In genomic region chr20:50769551-50770085, GRCh38 we compare ENCODE assay signal across 7 cellular contexts. TPM values are rescaled to one million over a fixed set of nuclear protein-coding genes. Genes with fewer than 3 reads are reported as not detected.
A peak's percentile ranks its signal among the peaks of the same experiment; 100 is the strongest.
DNase-seq lines count a peak whose midpoint lies in the region; ATAC-seq and TF ChIP-seq lines count a peak whose summit lies in the region.
"Not testable (repeated sequence)": the region's sequence is repeated elsewhere in the genome, so short reads cannot be mapped to it uniquely, and the experiment has no call there.

No MANE protein-coding gene starts in this region.

- WGBS in H9 (ENCODE audit: extremely low coverage, insufficient read length, low lambda C conversion rate), result no CpG with 5 or more reads among the region's 12 CpGs
- 93 to 94% methylated on average over 4 to 7 of the region's 12 CpGs for WGBS in endodermal cell (ENCODE audit: insufficient coverage in 1 of 2, insufficient read length in 1 of 2), 2 experiments

- H4K20me1 ChIP-seq in H9 (ENCODE audit: control insufficient read depth, insufficient read depth, insufficient read length), result not testable (repeated sequence)

- H3K79me2 ChIP-seq in H9 (ENCODE audit: insufficient read depth, low read length), result not testable (repeated sequence)

- not testable (repeated sequence) for H3K27me3 Mint-ChIP-seq in H9 (ENCODE audit: low read depth); endodermal cell (ENCODE audit: insufficient read depth)

- not testable (repeated sequence) for H3K27me3 ChIP-seq in H9 (ENCODE audit: insufficient read depth, low read length); Panc1 (ENCODE audit: control insufficient read depth, insufficient read depth, low read length); endodermal cell (ENCODE audit: control insufficient read depth, insufficient read depth, low read length, poor library complexity, severe bottlenecking); upper lobe of right lung

- not testable (repeated sequence) for H4K5ac ChIP-seq in H9 (ENCODE audit: insufficient read length, low read depth, low read length)

- H2BK12ac ChIP-seq in H9 (ENCODE audit: insufficient read length, low read depth, low read length), result not testable (repeated sequence)

- not testable (repeated sequence) for H3K4me3 ChIP-seq in Panc1 (ENCODE audit: low read depth in 2 of 2, low read length in 2 of 2); endodermal cell (ENCODE audit: low read length); upper lobe of right lung

- ATAC-seq in Panc1 (peak; percentile 11; the same call in 1 of the 2 replicates), left ventricle myocardium superior (peak; percentile 41), upper lobe of right lung (peak; percentile 15)
- ATAC-seq in stimulated activated effector memory CD8-positive, alpha-beta T cell treated with anti-CD3 and anti-CD28 coated beads, Interleukin-12 subunit alpha, Interleukin-12 subunit beta, amount 100 ng/mL, for 72 hours, result peak; percentile 26

- not testable (repeated sequence) for H3T11ph ChIP-seq in H9 (ENCODE audit: low read length)

- BruUV-seq in Panc1 (replicated peaks; lab: Mats Ljungman, UMichigan), result not testable (repeated sequence)

- not testable (repeated sequence) for H3K4me3 Mint-ChIP-seq in H9; endodermal cell; stimulated activated effector memory CD8-positive, alpha-beta T cell treated with anti-CD3 and anti-CD28 coated beads, Interleukin-12 subunit alpha, Interleukin-12 subunit beta, amount 100 ng/mL, for 72 hours

- H3K27ac ChIP-seq in H9 (ENCODE audit: insufficient read length, low read depth, low read length); Panc1 (ENCODE audit: low read length); endodermal cell (ENCODE audit: low read depth, low read length); upper lobe of right lung: not testable (repeated sequence)

- H2AFZ ChIP-seq in H9 (ENCODE audit: low read length), result not testable (repeated sequence)

- DNase-seq in H9, result peak; percentile 9
- not testable (repeated sequence) for DNase-seq in Panc1 (ENCODE audit: low read depth, low spot score); left ventricle myocardium superior; stimulated activated effector memory CD8-positive, alpha-beta T cell treated with anti-CD3 and anti-CD28 coated beads, Interleukin-12 subunit alpha, Interleukin-12 subunit beta, amount 100 ng/mL, for 72 hours (ENCODE audit: low spot score in 2 of 2)
- DNase-seq in endodermal cell, result peak; percentile 35
- peak; percentile 76 for DNase-seq in mesenteric fat pad (ENCODE audit: low spot score)
- DNase-seq in upper lobe of right lung, result peak; percentile 43

- H3K23me2 ChIP-seq in H9 (ENCODE audit: insufficient read length, low read depth, low read length, poor library complexity, severe bottlenecking), result not testable (repeated sequence)

- not testable (repeated sequence) for H3K9me3 ChIP-seq in H9 (ENCODE audit: control insufficient read depth, low read depth, low read length); Panc1 (ENCODE audit: control insufficient read depth, insufficient read depth, low read depth, low read length); endodermal cell (ENCODE audit: control insufficient read depth, low read length); upper lobe of right lung

- in situ Hi-C loops in Panc1 (cut with HindIII; ENCODE audit: low pct_unique_long_range_greater_than_20kb, low sequenced_read_pairs), result not testable (repeated sequence)

- H3K14ac ChIP-seq in H9 (ENCODE audit: insufficient read depth, low read length), result not testable (repeated sequence)

- H3K4me1 Mint-ChIP-seq in H9, result peaks cover 15 to 21% of the 10 kb centered on the region in 2 experiments
- H3K4me1 Mint-ChIP-seq in endodermal cell, result peaks cover 16% of the 10 kb centered on the region
- not testable (repeated sequence) for H3K4me1 Mint-ChIP-seq in stimulated activated effector memory CD8-positive, alpha-beta T cell treated with anti-CD3 and anti-CD28 coated beads, Interleukin-12 subunit alpha, Interleukin-12 subunit beta, amount 100 ng/mL, for 72 hours

- H3K27ac Mint-ChIP-seq in H9; endodermal cell; stimulated activated effector memory CD8-positive, alpha-beta T cell treated with anti-CD3 and anti-CD28 coated beads, Interleukin-12 subunit alpha, Interleukin-12 subunit beta, amount 100 ng/mL, for 72 hours: not testable (repeated sequence)

- H2AK5ac ChIP-seq in H9 (ENCODE audit: insufficient read length, low read length), result not testable (repeated sequence)

- not testable (repeated sequence) for H3K9me3 Mint-ChIP-seq in H9; endodermal cell; stimulated activated effector memory CD8-positive, alpha-beta T cell treated with anti-CD3 and anti-CD28 coated beads, Interleukin-12 subunit alpha, Interleukin-12 subunit beta, amount 100 ng/mL, for 72 hours

- POLR2A ChIA-PET in Panc1 (lab: Charles Lee), result not testable (repeated sequence)

- intact Hi-C loops in Panc1 (cut with micrococcal nuclease; ENCODE audit: unreplicated experiment); left ventricle myocardium superior (cut with micrococcal nuclease); upper lobe of right lung (cut with DNase I): not testable (repeated sequence)

- not testable (repeated sequence) for H3K4ac ChIP-seq in H9 (ENCODE audit: low read depth, low read length)

- H2BK15ac ChIP-seq in H9 (ENCODE audit: low read depth, low read length), result not testable (repeated sequence)

- TF ChIP-seq CTCF in H9 (conservative IDR thresholded peaks at IDR 0.05); Panc1 (IDR thresholded peaks at IDR 0.05); endodermal cell (conservative IDR thresholded peaks at IDR 0.05); upper lobe of right lung (IDR thresholded peaks at IDR 0.05): not testable (repeated sequence)

- not testable (repeated sequence) for H3K36me3 Mint-ChIP-seq in H9 (ENCODE audit: insufficient read depth in 1 of 3, low read depth in 3 of 3); endodermal cell (ENCODE audit: low read depth); stimulated activated effector memory CD8-positive, alpha-beta T cell treated with anti-CD3 and anti-CD28 coated beads, Interleukin-12 subunit alpha, Interleukin-12 subunit beta, amount 100 ng/mL, for 72 hours

- H4K91ac ChIP-seq in H9 (ENCODE audit: insufficient read length, low read depth, low read length), result not testable (repeated sequence)

- not testable (repeated sequence) for H3K18ac ChIP-seq in H9 (ENCODE audit: insufficient read length, low read depth, low read length)

- H3K36me3 ChIP-seq in Panc1 (ENCODE audit: control insufficient read depth, insufficient read depth, low read length); endodermal cell (ENCODE audit: control insufficient read depth, insufficient read depth, low read length); upper lobe of right lung: not testable (repeated sequence)

- not testable (repeated sequence) for H4K8ac ChIP-seq in H9 (replicated peaks; ENCODE audit: insufficient read length, low read depth, low read length)

- H2BK5ac ChIP-seq in H9 (ENCODE audit: insufficient read length, low read length), result not testable (repeated sequence)

- not testable (repeated sequence) for H3K79me1 ChIP-seq in H9 (ENCODE audit: insufficient read depth, low read depth, low read length, poor library complexity, severe bottlenecking)

- not testable (repeated sequence) for H3K56ac ChIP-seq in H9 (ENCODE audit: insufficient read length, low read depth, low read length)

- H3K23ac ChIP-seq in H9 (ENCODE audit: insufficient read length, low read depth, low read length), result not testable (repeated sequence)

- not testable (repeated sequence) for H3K9ac ChIP-seq in H9 (ENCODE audit: extremely low read depth, insufficient read length, low read length); endodermal cell (ENCODE audit: extremely low read depth, low read length, poor library complexity, severe bottlenecking)

- not testable (repeated sequence) for H3K4me2 ChIP-seq in H9 (ENCODE audit: insufficient read depth, insufficient read length, low read length)

- H2BK120ac ChIP-seq in H9 (ENCODE audit: low read depth, low read length, poor library complexity, severe bottlenecking), result not testable (repeated sequence)

- not testable (repeated sequence) for H2BK20ac ChIP-seq in H9 (ENCODE audit: low read depth, low read length, poor library complexity, severe bottlenecking)

- not testable (repeated sequence) for H3K4me1 ChIP-seq in H9 (ENCODE audit: insufficient read depth, low read length); endodermal cell (ENCODE audit: control insufficient read depth, insufficient read depth, low read length); upper lobe of right lung
- H3K4me1 ChIP-seq in Panc1 (ENCODE audit: control insufficient read depth, insufficient read depth, low read length), result peaks cover 35% of the 10 kb centered on the region

- CTCF ChIA-PET in Panc1 (lab: Charles Lee), result not testable (repeated sequence)

RNA-seq across cellular contexts. Expression of gene BCAS4, which starts 25.2 kb away (rescaled TPM):
- total RNA-seq in H9 (2021), result 16.9 and 21.4 TPM in 2 replicates
- total RNA-seq in Panc1 (2021; ENCODE audit: unreplicated experiment), result 34.8 TPM
- polyA plus RNA-seq in Panc1 (2012; ENCODE audit: insufficient read length), result 76.6 TPM
- total RNA-seq in endodermal cell, result 10 to 100 TPM in 1 of 2 donors, 1 to 10 TPM in 1; 9.5 to 25.2 TPM
- 10.0 TPM for polyA plus RNA-seq in endodermal cell (2013, experiment 1 of 2)
- 10.5 TPM for polyA plus RNA-seq in endodermal cell (2013, experiment 2 of 2)
- total RNA-seq in left ventricle myocardium superior, result 3.2 TPM
- 1.1 TPM for total RNA-seq in mesenteric fat pad
- total RNA-seq in upper lobe of right lung, result 4.3 TPM

RNA-seq across cellular contexts. Expression of gene PARD6B, which starts 38.2 kb away (rescaled TPM):
- total RNA-seq in H9 (2021) (27.4 and 31.7 TPM in 2 replicates), Panc1 (2021; ENCODE audit: unreplicated experiment) (132 TPM), endodermal cell (10 to 100 TPM; 29.0 to 36.7 TPM), left ventricle myocardium superior (7.1 TPM), mesenteric fat pad (2.0 TPM), upper lobe of right lung (43.2 TPM)
- polyA plus RNA-seq in Panc1 (2012; ENCODE audit: insufficient read length), result 11.2 TPM
- 5.8 TPM for polyA plus RNA-seq in endodermal cell (2013, experiment 1 of 2)
- 7.0 TPM for polyA plus RNA-seq in endodermal cell (2013, experiment 2 of 2)
